In genomic region chr2:165369936-165370296, GRCh38 we compare ENCODE assay signal across 18 cellular contexts.
"Had no signal": no experiment of that assay in that cellular context is flagged by ENCODE, and none has a peak within 500 bp of the region (broad histone marks: within the 10 kb centered on the region; RNA-seq: fewer than 3 reads in every experiment).

No MANE protein-coding gene starts in this region.

- H3K4me1 ChIP-seq: lower lobe of right lung, thyroid gland had no signal

- H3K36me3 ChIP-seq: cardiac muscle cell, lower lobe of right lung, thyroid gland, WERI-Rb-1 had no signal

- H3K9me3 ChIP-seq: lower lobe of right lung, thyroid gland had no signal

- H3K4me1 Mint-ChIP-seq: activated naive CD8-positive, alpha-beta T cell treated with anti-CD3 and anti-CD28 coated beads for 36 hours; stimulated activated naive B cell treated with anti-CD40 and anti-IgM and Interleukin-4, amounts not matched to agents 10 μg/mL and 1 μg/mL and 100 μg/mL, for 72 hours; T-helper 17 cell had no signal

- H3K27ac Mint-ChIP-seq: activated naive CD8-positive, alpha-beta T cell treated with anti-CD3 and anti-CD28 coated beads for 36 hours; activated T-helper 1 cell treated with anti-CD3 and anti-CD28 coated beads, Interleukin-12 subunit alpha, Interleukin-12 subunit beta, Interleukin-2, Interleukin-4 antibody, amounts not matched to agents 30 ng/mL and 10 ng/mL and 1 ng/mL, durations not matched to agents 14 hours and 24 hours and 36 hours; effector memory CD8-positive, alpha-beta T cell; nephron progenitor cell; stimulated activated naive B cell treated with anti-CD40 and anti-IgM and Interleukin-4, amounts not matched to agents 10 μg/mL and 1 μg/mL and 100 μg/mL, for 72 hours; T-helper 17 cell had no signal

- H3K4me3 Mint-ChIP-seq: activated naive CD8-positive, alpha-beta T cell treated with anti-CD3 and anti-CD28 coated beads for 36 hours; activated T-helper 1 cell treated with anti-CD3 and anti-CD28 coated beads, Interleukin-12 subunit alpha, Interleukin-12 subunit beta, Interleukin-2, Interleukin-4 antibody, amounts not matched to agents 30 ng/mL and 10 ng/mL and 1 ng/mL, durations not matched to agents 14 hours and 24 hours and 36 hours; effector memory CD8-positive, alpha-beta T cell; nephron progenitor cell; stimulated activated naive B cell treated with anti-CD40 and anti-IgM and Interleukin-4, amounts not matched to agents 10 μg/mL and 1 μg/mL and 100 μg/mL, for 72 hours; T-helper 17 cell had no signal

- H3K27me3 Mint-ChIP-seq: effector memory CD8-positive, alpha-beta T cell; stimulated activated naive B cell treated with anti-CD40 and anti-IgM and Interleukin-4, amounts not matched to agents 10 μg/mL and 1 μg/mL and 100 μg/mL, for 72 hours had no signal

- H3K27me3 ChIP-seq: cardiac muscle cell, thyroid gland had no signal

- DNase-seq: activated CD4-positive, alpha-beta T cell treated with anti-CD3 and anti-CD28 coated beads, Interleukin-2, amount 50 U/mL, for 4 hours; activated naive CD4-positive, alpha-beta T cell; activated naive CD8-positive, alpha-beta T cell treated with anti-CD3 and anti-CD28 coated beads for 36 hours; activated T-cell treated with anti-CD3 and anti-CD28 coated beads for 4 hours; amygdala; dermis blood vessel endothelial cell; effector memory CD8-positive, alpha-beta T cell; foreskin fibroblast; islet precursor cell; lower lobe of right lung; nephron progenitor cell; retina; stimulated activated naive B cell treated with anti-CD40 and anti-IgM and Interleukin-4, amounts not matched to agents 10 μg/mL and 1 μg/mL and 100 μg/mL, for 72 hours; T-helper 17 cell; thyroid gland; WERI-Rb-1 had no signal

- ATAC-seq: effector memory CD8-positive, alpha-beta T cell; stimulated activated naive B cell treated with anti-CD40 and anti-IgM and Interleukin-4, amounts not matched to agents 10 μg/mL and 1 μg/mL and 100 μg/mL, for 72 hours; T-helper 17 cell had no signal

- H3K9me3 Mint-ChIP-seq: activated naive CD8-positive, alpha-beta T cell treated with anti-CD3 and anti-CD28 coated beads for 36 hours; activated T-helper 1 cell treated with anti-CD3 and anti-CD28 coated beads, Interleukin-12 subunit alpha, Interleukin-12 subunit beta, Interleukin-2, Interleukin-4 antibody, amounts not matched to agents 30 ng/mL and 10 ng/mL and 1 ng/mL, durations not matched to agents 14 hours and 24 hours and 36 hours; effector memory CD8-positive, alpha-beta T cell; nephron progenitor cell; stimulated activated naive B cell treated with anti-CD40 and anti-IgM and Interleukin-4, amounts not matched to agents 10 μg/mL and 1 μg/mL and 100 μg/mL, for 72 hours had no signal

- H3K4me3 ChIP-seq: cardiac muscle cell, lower lobe of right lung, thyroid gland had no signal

- H3K27ac ChIP-seq: cardiac muscle cell, lower lobe of right lung, thyroid gland, WERI-Rb-1 had no signal

- H3K36me3 Mint-ChIP-seq: activated naive CD8-positive, alpha-beta T cell treated with anti-CD3 and anti-CD28 coated beads for 36 hours; stimulated activated naive B cell treated with anti-CD40 and anti-IgM and Interleukin-4, amounts not matched to agents 10 μg/mL and 1 μg/mL and 100 μg/mL, for 72 hours had no signal
